Comparison of ENCODE assay signal across 14 cellular contexts in genomic region chr21:35265170-35265877, GRCh38.
DNase-seq lines count a peak whose midpoint lies in the region; ATAC-seq, FAIRE-seq and TF ChIP-seq lines count a peak whose summit lies in the region.
"Had no signal": no experiment of that assay in that cellular context is flagged by ENCODE, and none has a peak within 500 bp of the region (broad histone marks: within the 10 kb centered on the region; RNA-seq: fewer than 3 reads in every experiment).

No MANE protein-coding gene starts in this region.

- H3K4me2 ChIP-seq in A549: peak overlapping the region; percentile 35

- peaks cover 12% of the 10 kb centered on the region for H3K4me1 ChIP-seq in A549
- H3K4me1 ChIP-seq in naive thymus-derived CD4-positive, alpha-beta T cell (ENCODE audit: control insufficient read depth in 2 of 2, insufficient read depth in 2 of 2, low read length in 2 of 2): no peaks in the 10 kb centered on the region

- peaks cover 39% of the 10 kb centered on the region for H3K4me1 Mint-ChIP-seq in HFFc6 (ENCODE audit: low read depth)
- H3K4me1 Mint-ChIP-seq in naive thymus-derived CD4-positive, alpha-beta T cell: peaks cover 0 to 9% (median 0%) of the 10 kb centered on the region in 7 donors
- H3K4me1 Mint-ChIP-seq: activated CD4-positive, alpha-beta T cell treated with anti-CD3 and anti-CD28 coated beads, Interleukin-2, amount 10 ng/mL, durations not matched to agents 24 days and 14 days had no signal

- FAIRE-seq in A549 (lab: Jason Lieb, UNC): no peak

- TF ChIP-seq CTCF in A549 (IDR thresholded peaks at IDR 0.05) (no peak), HFFc6 (IDR thresholded peaks at IDR 0.05) (no peak), fibroblast of pulmonary artery (IDR thresholded peaks at IDR 0.05; ENCODE audit: low read length, missing control alignments) (no peak)

- intact Hi-C loops in naive thymus-derived CD4-positive, alpha-beta T cell (cut with micrococcal nuclease): no loop called here

- peak; percentile 34 to 72; a peak in 4 of 6 replicates for ATAC-seq in A549
- no peak for ATAC-seq in naive thymus-derived CD4-positive, alpha-beta T cell
- ATAC-seq: stimulated activated effector memory CD8-positive, alpha-beta T cell treated with anti-CD3 and anti-CD28 coated beads, Interleukin-12 subunit alpha, Interleukin-12 subunit beta, amount 100 ng/mL, for 72 hours had no signal

- H3K9me3 ChIP-seq in A549: peaks cover 2% of the 10 kb centered on the region; the same call in 1 of the 3 replicates
- no peaks in the 10 kb centered on the region for H3K9me3 ChIP-seq in naive thymus-derived CD4-positive, alpha-beta T cell (ENCODE audit: control insufficient read depth in 2 of 3, low read length in 3 of 3)

- no peaks in the 10 kb centered on the region for H3K9me3 Mint-ChIP-seq in HFFc6
- peaks cover 0 to 9% (median 3%) of the 10 kb centered on the region in 11 donors for H3K9me3 Mint-ChIP-seq in naive thymus-derived CD4-positive, alpha-beta T cell
- H3K9me3 Mint-ChIP-seq: stimulated activated effector memory CD8-positive, alpha-beta T cell treated with anti-CD3 and anti-CD28 coated beads, Interleukin-12 subunit alpha, Interleukin-12 subunit beta, amount 100 ng/mL, for 72 hours had no signal

- no peak for TF ChIP-seq RAD21 in A549 (conservative IDR thresholded peaks at IDR 0.05 in 1 of 2, IDR thresholded peaks at IDR 0.05 in 1 of 2)

- POLR2A ChIA-PET in A549 (lab: Yijun Ruan, JAX): no interaction called here
- POLR2A ChIA-PET in naive thymus-derived CD4-positive, alpha-beta T cell (lab: Charles Lee): no interaction called here

- H3K36me3 ChIP-seq in naive thymus-derived CD4-positive, alpha-beta T cell (ENCODE audit: control insufficient read depth in 2 of 3, insufficient read depth in 3 of 3, low read length in 3 of 3): no peaks in the 10 kb centered on the region

- CTCF ChIA-PET in A549 (lab: Yijun Ruan, JAX): interaction anchor here (0.6 to 1.3 kb wide), 3 partner anchors 11 to 446 kb away, joined by 4 to 5 read pairs (median 4); no protein-coding TSS in a partner anchor
- CTCF ChIA-PET in naive thymus-derived CD4-positive, alpha-beta T cell (lab: Charles Lee): no interaction called here

- DNase-seq in A549 (ENCODE audit: low read depth in 1 of 2, low spot score in 1 of 2): peak; percentile 2 to 64
- DNase-seq in HFFc6: peak; percentile 88
- peak; percentile 75 for DNase-seq in amniotic epithelial cell (ENCODE audit: low read depth)
- DNase-seq in fibroblast of pulmonary artery (ENCODE audit: low read depth): peak; percentile 40
- DNase-seq in NCI-H510A (lab: John Stamatoyannopoulos, UW): no peak
- no peak for DNase-seq in naive thymus-derived CD4-positive, alpha-beta T cell
- DNase-seq in stimulated activated CD8-positive, alpha-beta memory T cell treated with anti-CD3 and anti-CD28 coated beads, Interleukin-4, amount 100 ng/mL, for 48 hours: no peak
- no peak for DNase-seq in globus pallidus (ENCODE audit: low spot score)
- DNase-seq: activated CD4-positive, alpha-beta T cell treated with anti-CD3 and anti-CD28 coated beads, Interleukin-2, amount 10 ng/mL, durations not matched to agents 24 days and 14 days; activated effector memory CD4-positive, alpha-beta T cell treated with Interleukin-2 at 50 U/mL for 16 hours; DND-41; H7; posterior cingulate gyrus had no signal

- H3K36me3 Mint-ChIP-seq in HFFc6 (ENCODE audit: low read depth): no peaks in the 10 kb centered on the region; the same call in 1 of the 2 replicates
- H3K36me3 Mint-ChIP-seq in naive thymus-derived CD4-positive, alpha-beta T cell: peaks cover 0 to 4% (median 0%) of the 10 kb centered on the region in 5 donors
- H3K36me3 Mint-ChIP-seq: stimulated activated effector memory CD8-positive, alpha-beta T cell treated with anti-CD3 and anti-CD28 coated beads, Interleukin-12 subunit alpha, Interleukin-12 subunit beta, amount 100 ng/mL, for 72 hours had no signal

- WGBS in A549 (ENCODE audit: missing lambda C conversion rate): 7% methylated on average over 8 of the region's 8 CpGs

- H3K27me3 Mint-ChIP-seq in HFFc6 (ENCODE audit: insufficient read depth): 0 out of 2 replicates have a peak, but pooled peaks cover 2% of the 10 kb centered on the region
- H3K27me3 Mint-ChIP-seq in naive thymus-derived CD4-positive, alpha-beta T cell: peaks cover 0 to 8% (median 0%) of the 10 kb centered on the region in 5 donors

- peak overlapping the region; percentile 68 for H3K4me3 Mint-ChIP-seq in HFFc6
- no peak overlapping the region for H3K4me3 Mint-ChIP-seq in naive thymus-derived CD4-positive, alpha-beta T cell
- H3K4me3 Mint-ChIP-seq: activated CD4-positive, alpha-beta T cell treated with anti-CD3 and anti-CD28 coated beads, Interleukin-2, amount 10 ng/mL, durations not matched to agents 24 days and 14 days; stimulated activated effector memory CD8-positive, alpha-beta T cell treated with anti-CD3 and anti-CD28 coated beads, Interleukin-12 subunit alpha, Interleukin-12 subunit beta, amount 100 ng/mL, for 72 hours had no signal

- no peaks in the 10 kb centered on the region for H3K27me3 ChIP-seq in naive thymus-derived CD4-positive, alpha-beta T cell (ENCODE audit: control insufficient read depth in 2 of 2, insufficient read depth in 2 of 2, low read length in 2 of 2)

- peak overlapping the region; percentile 91 for H3K27ac Mint-ChIP-seq in HFFc6
- H3K27ac Mint-ChIP-seq in naive thymus-derived CD4-positive, alpha-beta T cell: peak overlapping the region in 1 of 9 donors; percentile 76
- H3K27ac Mint-ChIP-seq: activated CD4-positive, alpha-beta T cell treated with anti-CD3 and anti-CD28 coated beads, Interleukin-2, amount 10 ng/mL, durations not matched to agents 24 days and 14 days; stimulated activated effector memory CD8-positive, alpha-beta T cell treated with anti-CD3 and anti-CD28 coated beads, Interleukin-12 subunit alpha, Interleukin-12 subunit beta, amount 100 ng/mL, for 72 hours had no signal

- TF ChIP-seq EP300 in A549 (IDR thresholded peaks at IDR 0.05): no peak

- H3K4me3 ChIP-seq in A549 (no peak overlapping the region), fibroblast of pulmonary artery (replicated peaks; ENCODE audit: low read depth, low read length) (no peak overlapping the region)
- no peak overlapping the region for H3K4me3 ChIP-seq in naive thymus-derived CD4-positive, alpha-beta T cell (ENCODE audit: low read length)

- no peak for TF ChIP-seq POLR2A in A549 (IDR thresholded peaks at IDR 0.05; ENCODE audit: low read length)

- peak overlapping the region; percentile 52 to 76; a peak in 5 of 6 replicates for H3K27ac ChIP-seq in A549
- H3K27ac ChIP-seq in naive thymus-derived CD4-positive, alpha-beta T cell (ENCODE audit: low read depth, low read length): no peak overlapping the region

TF ChIP-seq in A549, 52 proteins besides CTCF, POLR2A, EP300 and RAD21:
- TF ChIP-seq HEYL (CRISPR knock-in tag; IDR thresholded peaks at IDR 0.05): no peak
- TF ChIP-seq CEBPB (IDR thresholded peaks at IDR 0.05): no peak
- TF ChIP-seq FOSL2 (IDR thresholded peaks at IDR 0.05): no peak
- peak; percentile 73 for TF ChIP-seq FOSL2 (CRISPR knock-in tag; IDR thresholded peaks at IDR 0.05)
- TF ChIP-seq MAX (IDR thresholded peaks at IDR 0.05): peak; percentile 66; the same call in 1 of the 2 replicates
- TF ChIP-seq PHF8 (IDR thresholded peaks at IDR 0.05; ENCODE audit: borderline replicate concordance, low read depth): no peak
- no peak for TF ChIP-seq JUNB (IDR thresholded peaks at IDR 0.05)
- TF ChIP-seq MYC (IDR thresholded peaks at IDR 0.05; ENCODE audit: borderline replicate concordance, low read length): no peak
- TF ChIP-seq NFE2L2 (conservative IDR thresholded peaks at IDR 0.05; ENCODE audit: low read length): no peak
- no peak for TF ChIP-seq GATA3 (IDR thresholded peaks at IDR 0.05; ENCODE audit: borderline replicate concordance)
- no peak for TF ChIP-seq RARB (CRISPR knock-in tag; IDR thresholded peaks at IDR 0.05)
- TF ChIP-seq BCL3 (IDR thresholded peaks at IDR 0.05): no peak

Comparison
In these comparisons a context has a peak if more than half of its experiments do, and no peak if none do; other contexts are left out.
1. DNase-seq: peak in A549 (2 of 2), HFFc6 (single experiment), amniotic epithelial cell (single experiment) and fibroblast of pulmonary artery (single experiment); none in NCI-H510A (single experiment), naive thymus-derived CD4-positive, alpha-beta T cell (0 of 9), stimulated activated CD8-positive, alpha-beta memory T cell treated with anti-CD3 and anti-CD28 coated beads, Interleukin-4, amount 100 ng/mL, for 48 hours (single experiment) and globus pallidus (single experiment).